39 cellular contexts compared by ENCODE assay signal in genomic region chr12:69480698-69481097, GRCh38.
"Had no signal": no experiment of that assay in that cellular context is flagged by ENCODE, and none has a peak within 500 bp of the region (broad histone marks: within the 10 kb centered on the region; RNA-seq: fewer than 3 reads in every experiment).

No MANE protein-coding gene starts in this region.

- H3K36me3 ChIP-seq: adrenal gland, ascending aorta, brain microvascular endothelial cell, breast epithelium, cardiac muscle cell had no signal

- H3K4me3 Mint-ChIP-seq: activated naive CD4-positive, alpha-beta T cell treated with anti-CD3 and anti-CD28 coated beads for 36 hours; activated naive CD4-positive, alpha-beta T cell treated with anti-CD3 and anti-CD28 coated beads, Interleukin-2, amount 10 ng/mL, durations not matched to agents 7 days and 5 days; activated naive CD4-positive, alpha-beta T cell treated with anti-CD3 and anti-CD28 coated beads, Interleukin-2, amount 50 U/mL, for 24 hours; activated naive CD8-positive, alpha-beta T cell; activated naive CD8-positive, alpha-beta T cell treated with anti-CD3 and anti-CD28 coated beads for 36 hours; activated naive CD8-positive, alpha-beta T cell treated with anti-CD3 and anti-CD28 coated beads, Interleukin-2, amount 10 ng/mL, durations not matched to agents 7 days and 5 days; activated naive CD8-positive, alpha-beta T cell treated with anti-CD3 and anti-CD28 coated beads, Interleukin-2, amount 50 U/mL, for 24 hours; activated T-cell treated with anti-CD3 and anti-CD28 coated beads, Interleukin-2, amount 50 U/mL, for 24 hours; activated T-cell treated with anti-CD3 and anti-CD28 coated beads, Interleukin-2, amount 50 U/mL, for 4 hours; activated T-cell treated with anti-CD3 and anti-CD28 coated beads, Interleukin-2, amount 50 U/mL, for 72 hours; activated T-helper 1 cell treated with anti-CD3 and anti-CD28 coated beads, Interleukin-12 subunit alpha, Interleukin-12 subunit beta, Interleukin-2, Interleukin-4 antibody, amounts not matched to agents 30 ng/mL and 10 ng/mL and 1 ng/mL, durations not matched to agents 14 hours and 24 hours and 36 hours; activated T-helper 17 cell treated with anti-CD3 and anti-CD28 coated beads, Interleukin-2, amount 50 U/mL, for 72 hours; brain; central memory CD8-positive, alpha-beta T cell had no signal

- H3K9me3 ChIP-seq: adrenal gland, ascending aorta, body of pancreas, breast epithelium had no signal

- H3K27me3 ChIP-seq: adrenal gland, ascending aorta, body of pancreas, brain microvascular endothelial cell, breast epithelium, cardiac muscle cell had no signal

- H3K27ac Mint-ChIP-seq: activated naive CD4-positive, alpha-beta T cell treated with anti-CD3 and anti-CD28 coated beads for 36 hours; activated naive CD4-positive, alpha-beta T cell treated with anti-CD3 and anti-CD28 coated beads, Interleukin-2, amount 10 ng/mL, durations not matched to agents 7 days and 5 days; activated naive CD4-positive, alpha-beta T cell treated with anti-CD3 and anti-CD28 coated beads, Interleukin-2, amount 50 U/mL, for 24 hours; activated naive CD4-positive, alpha-beta T cell treated with anti-CD3 and anti-CD28 coated beads, Interleukin-2, amount 50 U/mL, for 72 hours; activated naive CD8-positive, alpha-beta T cell; activated naive CD8-positive, alpha-beta T cell treated with anti-CD3 and anti-CD28 coated beads for 36 hours; activated naive CD8-positive, alpha-beta T cell treated with anti-CD3 and anti-CD28 coated beads, Interleukin-2, amount 10 ng/mL, durations not matched to agents 7 days and 5 days; activated naive CD8-positive, alpha-beta T cell treated with anti-CD3 and anti-CD28 coated beads, Interleukin-2, amount 50 U/mL, for 24 hours; activated T-cell treated with anti-CD3 and anti-CD28 coated beads, Interleukin-2, amount 50 U/mL, for 24 hours; activated T-cell treated with anti-CD3 and anti-CD28 coated beads, Interleukin-2, amount 50 U/mL, for 72 hours; activated T-helper 1 cell treated with anti-CD3 and anti-CD28 coated beads, Interleukin-12 subunit alpha, Interleukin-12 subunit beta, Interleukin-2, Interleukin-4 antibody, amounts not matched to agents 30 ng/mL and 10 ng/mL and 1 ng/mL, durations not matched to agents 14 hours and 24 hours and 36 hours; activated T-helper 17 cell treated with anti-CD3 and anti-CD28 coated beads, Interleukin-2, amount 50 U/mL, for 72 hours; activated T-helper 2 cell treated with anti-CD3 and anti-CD28 coated beads, Interferon-gamma antibody, Interleukin-2, Interleukin-4, amounts not matched to agents 10 μg/mL and 5 μg/mL and 100 μg/mL, durations not matched to agents 14 hours and 24 hours and 36 hours; brain had no signal

- H3K9me3 Mint-ChIP-seq: activated naive CD4-positive, alpha-beta T cell treated with anti-CD3 and anti-CD28 coated beads for 36 hours; activated naive CD4-positive, alpha-beta T cell treated with anti-CD3 and anti-CD28 coated beads, Interleukin-2, amount 10 ng/mL, durations not matched to agents 7 days and 5 days; activated naive CD4-positive, alpha-beta T cell treated with anti-CD3 and anti-CD28 coated beads, Interleukin-2, amount 50 U/mL, for 24 hours; activated naive CD4-positive, alpha-beta T cell treated with anti-CD3 and anti-CD28 coated beads, Interleukin-2, amount 50 U/mL, for 72 hours; activated naive CD8-positive, alpha-beta T cell treated with anti-CD3 and anti-CD28 coated beads for 36 hours; activated naive CD8-positive, alpha-beta T cell treated with anti-CD3 and anti-CD28 coated beads, Interleukin-2, amount 10 ng/mL, durations not matched to agents 7 days and 5 days; activated naive CD8-positive, alpha-beta T cell treated with anti-CD3 and anti-CD28 coated beads, Interleukin-2, amount 50 U/mL, for 24 hours; activated T-cell treated with anti-CD3 and anti-CD28 coated beads, Interleukin-2, amount 50 U/mL, for 24 hours; activated T-cell treated with anti-CD3 and anti-CD28 coated beads, Interleukin-2, amount 50 U/mL, for 4 hours; activated T-cell treated with anti-CD3 and anti-CD28 coated beads, Interleukin-2, amount 50 U/mL, for 72 hours; activated T-helper 1 cell treated with anti-CD3 and anti-CD28 coated beads, Interleukin-12 subunit alpha, Interleukin-12 subunit beta, Interleukin-2, Interleukin-4 antibody, amounts not matched to agents 30 ng/mL and 10 ng/mL and 1 ng/mL, durations not matched to agents 14 hours and 24 hours and 36 hours; activated T-helper 17 cell treated with anti-CD3 and anti-CD28 coated beads, Interleukin-2, amount 50 U/mL, for 72 hours; activated T-helper 2 cell treated with anti-CD3 and anti-CD28 coated beads, Interferon-gamma antibody, Interleukin-2, Interleukin-4, amounts not matched to agents 10 μg/mL and 5 μg/mL and 100 μg/mL, durations not matched to agents 14 hours and 24 hours and 36 hours; central memory CD8-positive, alpha-beta T cell had no signal

- FAIRE-seq: astrocyte, bronchial epithelial cell had no signal

- DNase-seq: activated effector memory CD4-positive, alpha-beta T cell treated with anti-CD3 and anti-CD28 coated beads, Interleukin-2, amount 50 U/mL, for 16 hours; activated effector memory CD4-positive, alpha-beta T cell treated with Interleukin-2 at 50 U/mL for 16 hours; activated gamma-delta T cell; activated gamma-delta T cell treated with Interleukin-2 at 50 U/mL for 16 hours; activated naive CD4-positive, alpha-beta T cell; activated naive CD4-positive, alpha-beta T cell treated with anti-CD3 and anti-CD28 coated beads for 36 hours; activated naive CD4-positive, alpha-beta T cell treated with anti-CD3 and anti-CD28 coated beads, Interleukin-2, amount 10 ng/mL, durations not matched to agents 7 days and 5 days; activated naive CD4-positive, alpha-beta T cell treated with anti-CD3 and anti-CD28 coated beads, Interleukin-2, amount 50 U/mL, for 16 hours; activated naive CD4-positive, alpha-beta T cell treated with Interleukin-2 at 50 U/mL for 16 hours; activated naive CD8-positive, alpha-beta T cell treated with anti-CD3 and anti-CD28 coated beads for 36 hours; activated naive CD8-positive, alpha-beta T cell treated with anti-CD3 and anti-CD28 coated beads, Interleukin-2, amount 10 ng/mL, durations not matched to agents 7 days and 5 days; activated naive CD8-positive, alpha-beta T cell treated with anti-CD3 and anti-CD28 coated beads, Interleukin-2, amount 50 U/mL, for 24 hours; activated T-cell treated with anti-CD3 and anti-CD28 coated beads, Interleukin-2, amount 50 U/mL, for 24 hours; activated T-cell treated with anti-CD3 and anti-CD28 coated beads, Interleukin-2, amount 50 U/mL, for 4 hours; activated T-cell treated with anti-CD3 and anti-CD28 coated beads, Interleukin-2, amount 50 U/mL, for 48 hours; activated T-cell treated with anti-CD3 and anti-CD28 coated beads, Interleukin-2, amount 50 U/mL, for 72 hours; amniotic stem cell; amygdala; anterior cingulate cortex; aorta; body of pancreas; brain microvascular endothelial cell; caudate nucleus; central memory CD4-positive, alpha-beta T cell; cerebellar nuclear complex had no signal

- H3K4me3 ChIP-seq: adrenal gland, ascending aorta, body of pancreas, breast epithelium, cardiac muscle cell had no signal

- H3K27me3 Mint-ChIP-seq: activated naive CD4-positive, alpha-beta T cell treated with anti-CD3 and anti-CD28 coated beads, Interleukin-2, amount 10 ng/mL, durations not matched to agents 7 days and 5 days; activated naive CD4-positive, alpha-beta T cell treated with anti-CD3 and anti-CD28 coated beads, Interleukin-2, amount 50 U/mL, for 24 hours; activated naive CD8-positive, alpha-beta T cell; activated naive CD8-positive, alpha-beta T cell treated with anti-CD3 and anti-CD28 coated beads for 36 hours; activated naive CD8-positive, alpha-beta T cell treated with anti-CD3 and anti-CD28 coated beads, Interleukin-2, amount 10 ng/mL, durations not matched to agents 7 days and 5 days; activated naive CD8-positive, alpha-beta T cell treated with anti-CD3 and anti-CD28 coated beads, Interleukin-2, amount 50 U/mL, for 24 hours; activated T-cell treated with anti-CD3 and anti-CD28 coated beads, Interleukin-2, amount 50 U/mL, for 24 hours; activated T-helper 17 cell treated with anti-CD3 and anti-CD28 coated beads, Interleukin-2, amount 50 U/mL, for 72 hours; brain; central memory CD8-positive, alpha-beta T cell had no signal

- ATAC-seq: activated naive CD4-positive, alpha-beta T cell treated with anti-CD3 and anti-CD28 coated beads, Interleukin-2, amount 50 U/mL, for 72 hours; activated naive CD8-positive, alpha-beta T cell treated with anti-CD3 and anti-CD28 coated beads, Interleukin-2, amount 50 U/mL, for 24 hours; activated T-cell treated with anti-CD3 and anti-CD28 coated beads, Interleukin-2, amount 50 U/mL, for 4 hours; activated T-cell treated with anti-CD3 and anti-CD28 coated beads, Interleukin-2, amount 50 U/mL, for 72 hours; activated T-helper 17 cell treated with anti-CD3 and anti-CD28 coated beads, Interleukin-2, amount 50 U/mL, for 72 hours; body of pancreas had no signal

- H3K27ac ChIP-seq: ascending aorta, body of pancreas, brain microvascular endothelial cell, breast epithelium, cardiac muscle cell had no signal
